In genomic region chr9:4750021-4750673, GRCh38 we compare ENCODE assay signal across 8 cellular contexts. TPM values are rescaled to one million over a fixed set of nuclear protein-coding genes. Genes with fewer than 3 reads are reported as not detected.
DNase-seq lines count a peak whose midpoint lies in the region; ATAC-seq and TF ChIP-seq lines count a peak whose summit lies in the region.

No MANE protein-coding gene starts in this region.

- DNase-seq in SKM-1 (lab: John Stamatoyannopoulos, UW; ENCODE audit: unreplicated experiment) (peak; percentile 44), SKM-1 treated with dmso at 0.1 percent for 144 hours (lab: John Stamatoyannopoulos, UW; ENCODE audit: unreplicated experiment) (no peak), NCI-H2227 treated with DMSO at 0.1 percent for 48 hours (lab: John Stamatoyannopoulos, UW) (peak; percentile 59), breast epithelium (ENCODE audit: low spot score in 2 of 2) (no peak), right lobe of liver (no peak), posterior cingulate gyrus (no peak), OCI-M2 (lab: John Stamatoyannopoulos, UW; ENCODE audit: unreplicated experiment) (no peak), caudate nucleus (lab: John Stamatoyannopoulos, UW) (no peak)

- no peaks in the 10 kb centered on the region for H3K9me3 ChIP-seq in breast epithelium
- no peaks in the 10 kb centered on the region for H3K9me3 ChIP-seq in right lobe of liver

- intact Hi-C loops in breast epithelium (cut with DNase I; ENCODE audit: low total_unique reads): no loop called here
- intact Hi-C loops in right lobe of liver (cut with DNase I): no loop called here
- intact Hi-C loops in posterior cingulate gyrus (cut with DNase I): no loop called here

- H3K4me1 ChIP-seq in breast epithelium: no peaks in the 10 kb centered on the region
- no peaks in the 10 kb centered on the region for H3K4me1 ChIP-seq in right lobe of liver

- H3K27me3 ChIP-seq in breast epithelium (no peaks in the 10 kb centered on the region), right lobe of liver (no peaks in the 10 kb centered on the region)

- H3K36me3 ChIP-seq in breast epithelium (no peaks in the 10 kb centered on the region), right lobe of liver (no peaks in the 10 kb centered on the region)

- TF ChIP-seq CTCF in breast epithelium (IDR thresholded peaks at IDR 0.05): peak in 2 of 3 donors; percentile 38 to 47
- peak; percentile 40 to 66 (median 60) for TF ChIP-seq CTCF in right lobe of liver (IDR thresholded peaks at IDR 0.05)

- H3K27ac ChIP-seq in breast epithelium (no peak overlapping the region), right lobe of liver (no peak overlapping the region), caudate nucleus (ENCODE audit: low read depth, low read length) (no peak overlapping the region)

- TF ChIP-seq POLR2A in breast epithelium (IDR thresholded peaks at IDR 0.05) (no peak), right lobe of liver (IDR thresholded peaks at IDR 0.05) (no peak)

- 37% methylated on average over 8 of the region's 8 CpGs for WGBS in right lobe of liver (ENCODE audit: insufficient coverage, low coverage, low lambda C conversion rate, missing lambda C conversion rate)

- ATAC-seq in right lobe of liver: peak; percentile 48 to 66 (median 65)

- H3K4me3 ChIP-seq in breast epithelium (no peak overlapping the region), right lobe of liver (no peak overlapping the region)

RNA-seq across cellular contexts. Expression of gene AK3, which starts 9.1 kb away (rescaled TPM):
- 100 to 1,000 TPM in 1 of 3 donors, 10 to 100 TPM in 2; 80.3 to 123 (median 84.6) TPM for total RNA-seq in breast epithelium
- 100 to 1,000 TPM in 3 of 6 experiments, 10 to 100 TPM in 3; 72.4 to 131 (median 99.5) TPM for total RNA-seq in right lobe of liver

RNA-seq across cellular contexts. Expression of gene RCL1, which starts 42.6 kb away (rescaled TPM):
- total RNA-seq in breast epithelium: 100 to 1,000 TPM in 1 of 3 donors, 10 to 100 TPM in 2; 41.3 to 111 (median 46.7) TPM
- total RNA-seq in right lobe of liver: 100 to 1,000 TPM in 1 of 6 experiments, 10 to 100 TPM in 5; 20.2 to 108 (median 63.4) TPM

Comparison
In these comparisons a context has a peak if more than half of its experiments do, and no peak if none do; other contexts are left out.
1. DNase-seq: peak in SKM-1 (single experiment) and NCI-H2227 treated with DMSO at 0.1 percent for 48 hours (single experiment); none in SKM-1 treated with dmso at 0.1 percent for 144 hours (single experiment), breast epithelium (0 of 2), right lobe of liver (0 of 3), posterior cingulate gyrus (0 of 10), OCI-M2 (single experiment) and caudate nucleus (0 of 61).